ENCODE assay signal across 12 cellular contexts in the genomic region with DNA sequence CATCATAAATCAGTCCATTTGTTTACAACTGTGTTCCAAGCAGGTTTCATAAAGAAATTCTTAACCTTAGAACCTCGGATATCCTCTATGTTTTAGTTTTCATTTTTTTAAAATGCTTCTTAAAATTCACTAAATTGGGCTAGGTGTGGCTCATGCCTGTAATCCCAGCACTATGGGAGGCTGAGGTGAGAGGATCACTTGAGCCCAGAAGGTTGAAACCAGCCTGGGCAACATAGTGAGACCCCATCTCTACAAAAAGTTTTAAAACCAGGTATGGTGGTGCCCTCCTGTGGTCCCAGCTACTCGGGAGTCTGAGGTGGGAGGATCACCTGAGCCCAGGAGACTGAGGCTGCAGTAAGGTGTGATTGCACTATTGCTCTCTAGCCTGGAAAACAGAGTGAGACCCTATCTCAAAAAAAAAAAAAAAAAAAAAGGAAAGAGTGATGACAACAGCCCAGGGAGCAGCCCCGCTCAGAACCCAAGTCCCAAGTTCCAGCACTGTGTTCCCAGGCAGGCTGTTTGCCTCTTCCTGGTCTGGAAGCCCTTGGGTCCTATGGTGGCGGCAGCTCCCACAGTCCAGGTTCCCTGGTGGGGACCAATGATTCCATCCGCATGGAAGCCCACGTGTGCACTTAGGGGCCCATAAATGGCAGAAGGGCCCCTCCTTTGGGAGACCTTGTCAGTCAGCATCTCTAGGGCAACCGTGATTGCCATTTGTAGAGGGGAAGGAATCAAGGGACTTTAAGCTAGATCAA.
"Had no signal": no experiment of that assay in that cellular context is flagged by ENCODE, and none has a peak within 500 bp of the region (broad histone marks: within the 10 kb centered on the region; RNA-seq: fewer than 3 reads in every experiment).

No MANE protein-coding gene starts in this region.

- H3K4me3 ChIP-seq: coronary artery, heart right ventricle, mucosa of descending colon, neural progenitor cell, prostate gland, tibial nerve had no signal

- H3K4me1 ChIP-seq: parathyroid adenoma, prostate gland had no signal

- H3K9ac ChIP-seq: neural progenitor cell, parathyroid adenoma had no signal

- H3K27me3 ChIP-seq: heart right ventricle, neural progenitor cell, tibial nerve had no signal

- H3K9me3 Mint-ChIP-seq: endodermal cell; naive thymus-derived CD8-positive, alpha-beta T cell; neural progenitor cell; stimulated activated memory B cell treated with anti-CD40 and anti-IgM and Interleukin-4, amounts not matched to agents 10 μg/mL and 1 μg/mL and 100 μg/mL, for 72 hours; stimulated activated naive CD8-positive, alpha-beta T cell treated with anti-CD3 and anti-CD28 coated beads, Interleukin-15, Interleukin-2, amounts not matched to agents 100 ng/mL and 50 ng/mL, for 24 hours had no signal

- DNase-seq: mammary epithelial cell had no signal

- H3K4me3 Mint-ChIP-seq: endodermal cell; naive thymus-derived CD8-positive, alpha-beta T cell; neural progenitor cell; stimulated activated memory B cell treated with anti-CD40 and anti-IgM and Interleukin-4, amounts not matched to agents 10 μg/mL and 1 μg/mL and 100 μg/mL, for 72 hours; stimulated activated naive CD8-positive, alpha-beta T cell treated with anti-CD3 and anti-CD28 coated beads, Interleukin-15, Interleukin-2, amounts not matched to agents 100 ng/mL and 50 ng/mL, for 24 hours had no signal

- H3K4me1 Mint-ChIP-seq: endodermal cell had no signal

- H3K36me3 ChIP-seq: neural progenitor cell had no signal

- H3K4me2 ChIP-seq: neural progenitor cell had no signal

- H3K27ac Mint-ChIP-seq: endodermal cell; neural progenitor cell; stimulated activated naive CD8-positive, alpha-beta T cell treated with anti-CD3 and anti-CD28 coated beads, Interleukin-15, Interleukin-2, amounts not matched to agents 100 ng/mL and 50 ng/mL, for 24 hours had no signal

- H3K27ac ChIP-seq: neural progenitor cell, parathyroid adenoma, prostate gland had no signal

- H3K27me3 Mint-ChIP-seq: naive thymus-derived CD8-positive, alpha-beta T cell; stimulated activated memory B cell treated with anti-CD40 and anti-IgM and Interleukin-4, amounts not matched to agents 10 μg/mL and 1 μg/mL and 100 μg/mL, for 72 hours; stimulated activated naive CD8-positive, alpha-beta T cell treated with anti-CD3 and anti-CD28 coated beads, Interleukin-15, Interleukin-2, amounts not matched to agents 100 ng/mL and 50 ng/mL, for 24 hours had no signal

- H3K9me3 ChIP-seq: heart right ventricle, mucosa of descending colon, prostate gland, tibial nerve had no signal
